ENCODE assay signal across 9 cellular contexts in genomic region chr19:53101518-53101917, GRCh38. TPM values are rescaled to one million over a fixed set of nuclear protein-coding genes. Genes with fewer than 3 reads are reported as not detected.
A peak's percentile ranks its signal among the peaks of the same experiment; 100 is the strongest.
DNase-seq lines count a peak whose midpoint lies in the region; ATAC-seq and TF ChIP-seq lines count a peak whose summit lies in the region.
"Had no signal": no experiment of that assay in that cellular context is flagged by ENCODE, and none has a peak within 500 bp of the region (broad histone marks: within the 10 kb centered on the region; RNA-seq: fewer than 3 reads in every experiment).

No MANE protein-coding gene starts in this region.

- H3K9me2 ChIP-seq in PC-9 (ENCODE audit: insufficient read depth): no peaks in the 10 kb centered on the region

- WGBS in spleen, 5 donors: 5 to 26% (median 6%) methylated on average over 1 of the region's 1 CpG

- H3K79me2 ChIP-seq in PC-9 (ENCODE audit: low read depth): peaks cover 46% of the 10 kb centered on the region

- no peaks in the 10 kb centered on the region for H3K27me3 ChIP-seq in PC-9 (ENCODE audit: insufficient read depth, low read depth)
- no peaks in the 10 kb centered on the region for H3K27me3 ChIP-seq in spleen (replicated peaks in 1 of 7)

- peaks cover 8% of the 10 kb centered on the region; the same call in 1 of the 2 replicates for H3F3A ChIP-seq in PC-9 (ENCODE audit: insufficient read depth, low read depth)

- ATAC-seq in activated CD8-positive, alpha-beta memory T cell treated with anti-CD3 and anti-CD28 coated beads, Interleukin-2, amount 10 ng/mL, durations not matched to agents 7 days and 5 days: no peak
- ATAC-seq in HG03460 (IDR thresholded peaks at IDR 0.05; ENCODE audit: unreplicated experiment): no peak

- peaks cover 47% of the 10 kb centered on the region for H3K36me3 Mint-ChIP-seq in activated CD8-positive, alpha-beta memory T cell treated with anti-CD3 and anti-CD28 coated beads, Interleukin-2, amount 10 ng/mL, durations not matched to agents 7 days and 5 days

- POLR2A ChIA-PET in PC-9 (lab: Charles Lee; ENCODE audit: unreplicated experiment): no interaction called here

- H3K4me2 ChIP-seq in PC-9: peak overlapping the region; percentile 99

- TF ChIP-seq CTCF in PC-9 (conservative IDR thresholded peaks at IDR 0.05) (no peak), epithelial cell of proximal tubule (conservative IDR thresholded peaks at IDR 0.05; ENCODE audit: low read depth, low read length) (no peak), spleen (IDR thresholded peaks at IDR 0.05 in 8 of 11, conservative IDR thresholded peaks at IDR 0.05 in 3 of 11) (no peak)

- no peak for TF ChIP-seq POLR2A in spleen (IDR thresholded peaks at IDR 0.05)

- H3K27ac ChIP-seq in PC-9 (no peak overlapping the region), spleen (peak overlapping the region in 7 of 8 donors; percentile 94 to 98 (median 96))

- H3K4me1 ChIP-seq in PC-9 (replicated peaks; ENCODE audit: insufficient read depth): peaks cover 12% of the 10 kb centered on the region
- H3K4me1 ChIP-seq in spleen: peaks cover 16 to 63% (median 41%) of the 10 kb centered on the region in 6 donors

- peak overlapping the region; percentile 88 for H3K27ac Mint-ChIP-seq in activated CD8-positive, alpha-beta memory T cell treated with anti-CD3 and anti-CD28 coated beads, Interleukin-2, amount 10 ng/mL, durations not matched to agents 7 days and 5 days

- H2AFZ ChIP-seq in PC-9: no peak overlapping the region

- no TSS peak for BruUV-seq in PC-9 (replicated peaks; lab: Mats Ljungman, UMichigan)

- peaks cover 21% of the 10 kb centered on the region for H3K4me1 Mint-ChIP-seq in activated CD8-positive, alpha-beta memory T cell treated with anti-CD3 and anti-CD28 coated beads, Interleukin-2, amount 10 ng/mL, durations not matched to agents 7 days and 5 days

- CTCF ChIA-PET in activated CD8-positive, alpha-beta memory T cell treated with anti-CD3 and anti-CD28 coated beads, Interleukin-2, amount 10 ng/mL, durations not matched to agents 7 days and 5 days (lab: Charles Lee): interaction anchor here (1.4 kb wide), 1 partner anchor 57 kb away, joined by 3 read pairs; the partner anchor contains the start of gene ZNF347
- CTCF ChIA-PET in PC-9 (lab: Charles Lee): no interaction called here

- H3K9me3 ChIP-seq in PC-9 (ENCODE audit: insufficient read depth, low read depth) (0 out of 2 replicates have a peak, but pooled peaks cover 4% of the 10 kb centered on the region), spleen (peaks cover 0 to 4% (median 0%) of the 10 kb centered on the region in 8 donors)
- H3K9me3 ChIP-seq: prostate gland had no signal

- intact Hi-C loops in PC-9 (cut with micrococcal nuclease; ENCODE audit: unreplicated experiment): no loop called here
- intact Hi-C loops in spleen (cut with DNase I; ENCODE audit: low total_unique reads): no loop called here

- H3K27me3 Mint-ChIP-seq in activated CD8-positive, alpha-beta memory T cell treated with anti-CD3 and anti-CD28 coated beads, Interleukin-2, amount 10 ng/mL, durations not matched to agents 7 days and 5 days: no peaks in the 10 kb centered on the region

- DNase-seq in activated CD8-positive, alpha-beta memory T cell treated with anti-CD3 and anti-CD28 coated beads, Interleukin-2, amount 10 ng/mL, durations not matched to agents 7 days and 5 days: peak; percentile 49
- DNase-seq in activated CD8-positive, alpha-beta memory T cell treated with anti-CD3 and anti-CD28 coated beads, Interleukin-2, amount 50 U/mL, for 48 hours: no peak
- DNase-seq in PC-9: no peak
- no peak for DNase-seq in epithelial cell of proximal tubule (ENCODE audit: low read depth)
- no peak for DNase-seq in spleen
- no peak for DNase-seq in DMS153 treated with DMSO at 0.1 percent for 48 hours (lab: John Stamatoyannopoulos, UW; ENCODE audit: unreplicated experiment)
- DNase-seq in SHP77 treated with DMSO at 0.1 percent for 48 hours (lab: John Stamatoyannopoulos, UW): no peak

- H3K9me3 Mint-ChIP-seq in activated CD8-positive, alpha-beta memory T cell treated with anti-CD3 and anti-CD28 coated beads, Interleukin-2, amount 10 ng/mL, durations not matched to agents 7 days and 5 days (ENCODE audit: low read depth): peaks cover 10% of the 10 kb centered on the region

- peak overlapping the region; percentile 85 for H3K4me3 Mint-ChIP-seq in activated CD8-positive, alpha-beta memory T cell treated with anti-CD3 and anti-CD28 coated beads, Interleukin-2, amount 10 ng/mL, durations not matched to agents 7 days and 5 days

- H4K20me1 ChIP-seq in PC-9 (ENCODE audit: insufficient read depth): peaks cover 20% of the 10 kb centered on the region

- peak overlapping the region; percentile 94; the same call in 1 of the 2 replicates for H3K4me3 ChIP-seq in PC-9
- H3K4me3 ChIP-seq in epithelial cell of proximal tubule (ENCODE audit: low read depth, low read length): peak overlapping the region; percentile 99
- H3K4me3 ChIP-seq in spleen: peak overlapping the region; percentile 55 to 84 (median 80)

- H3K36me3 ChIP-seq in PC-9 (ENCODE audit: low read depth): peaks cover 12% of the 10 kb centered on the region
- peaks cover 0 to 37% (median 7%) of the 10 kb centered on the region in 6 donors for H3K36me3 ChIP-seq in spleen
- H3K36me3 ChIP-seq: prostate gland had no signal

RNA-seq across cellular contexts. Expression of gene ZNF160, which starts 1.7 kb away (rescaled TPM):
- 10 to 100 TPM; 27.4 to 35.7 TPM for total RNA-seq in activated CD8-positive, alpha-beta memory T cell treated with anti-CD3 and anti-CD28 coated beads, Interleukin-2, amount 10 ng/mL, durations not matched to agents 7 days and 5 days
- total RNA-seq in PC-9 (2021) (25.1 and 27.4 TPM in 2 replicates), epithelial cell of proximal tubule (5.5 and 9.6 TPM in 2 replicates), spleen (100 to 1,000 TPM in 3 of 7 donors, 10 to 100 TPM in 4; 80.3 to 154 (median 98.6) TPM)
- 10 to 100 TPM; 14.4 to 30.1 (median 17.3) TPM for polyA plus RNA-seq in spleen

RNA-seq across cellular contexts. Expression of gene ZNF415, which starts 31.2 kb away (rescaled TPM):
- total RNA-seq in activated CD8-positive, alpha-beta memory T cell treated with anti-CD3 and anti-CD28 coated beads, Interleukin-2, amount 10 ng/mL, durations not matched to agents 7 days and 5 days: under 1 TPM; 0.35 to 0.61 TPM
- total RNA-seq in PC-9 (2021) (9.6 and 12.9 TPM in 2 replicates), epithelial cell of proximal tubule (2.2 and 3.1 TPM in 2 replicates), spleen (10 to 100 TPM in 5 of 7 donors, 1 to 10 TPM in 2; 7.3 to 17.0 (median 12.8) TPM)
- 1 to 10 TPM; 2.8 to 5.6 (median 4.8) TPM for polyA plus RNA-seq in spleen

RNA-seq across cellular contexts. Expression of gene ERVV-2, which starts 57.0 kb away (rescaled TPM):
- not detected for total RNA-seq in activated CD8-positive, alpha-beta memory T cell treated with anti-CD3 and anti-CD28 coated beads, Interleukin-2, amount 10 ng/mL, durations not matched to agents 7 days and 5 days
- total RNA-seq in PC-9 (2021) (0.28 TPM in 1 of 2 replicates, not detected in the other), epithelial cell of proximal tubule (not detected in 2 replicates), spleen (not detected)
- polyA plus RNA-seq in spleen: not detected
- total RNA-seq: prostate gland had no signal

RNA-seq across cellular contexts. Expression of gene ZNF347, which starts 57.3 kb away (rescaled TPM):
- total RNA-seq in activated CD8-positive, alpha-beta memory T cell treated with anti-CD3 and anti-CD28 coated beads, Interleukin-2, amount 10 ng/mL, durations not matched to agents 7 days and 5 days: 10 to 100 TPM in 1 of 2 experiments, 1 to 10 TPM in 1; 6.1 to 11.0 TPM
- total RNA-seq in PC-9 (2021) (13.6 and 15.3 TPM in 2 replicates), epithelial cell of proximal tubule (4.3 and 8.8 TPM in 2 replicates), spleen (10 to 100 TPM; 20.2 to 41.5 (median 31.2) TPM)
- 1 to 10 TPM; 2.9 to 5.9 (median 3.8) TPM for polyA plus RNA-seq in spleen
